ENCODE assay signal across 21 cellular contexts in genomic region chr10:114301951-114302710, GRCh38.
A peak's percentile ranks its signal among the peaks of the same experiment; 100 is the strongest.
DNase-seq lines count a peak whose midpoint lies in the region; ATAC-seq, FAIRE-seq and TF ChIP-seq lines count a peak whose summit lies in the region.
"Had no signal": no experiment of that assay in that cellular context is flagged by ENCODE, and none has a peak within 500 bp of the region (broad histone marks: within the 10 kb centered on the region; RNA-seq: fewer than 3 reads in every experiment).

No MANE protein-coding gene starts in this region.

- no peak overlapping the region for H3K4me3 Mint-ChIP-seq in stimulated activated naive CD8-positive, alpha-beta T cell treated with anti-CD3 and anti-CD28 coated beads, Interleukin-15, amount 100 ng/mL, for 72 hours
- H3K4me3 Mint-ChIP-seq in neural crest cell, result no peak overlapping the region
- H3K4me3 Mint-ChIP-seq: activated naive CD4-positive, alpha-beta T cell treated with anti-CD3 and anti-CD28 coated beads, Interleukin-2, amount 50 U/mL, for 24 hours; CD4-positive, CD25-positive, alpha-beta regulatory T cell; T-cell had no signal

- no peaks in the 10 kb centered on the region for H3K27me3 ChIP-seq in esophagus squamous epithelium
- H3K27me3 ChIP-seq in transverse colon, result no peaks in the 10 kb centered on the region
- H3K27me3 ChIP-seq: body of pancreas, dorsolateral prefrontal cortex had no signal

- TF ChIP-seq CTCF in esophagus squamous epithelium (IDR thresholded peaks at IDR 0.05) (no peak), neural crest cell (conservative IDR thresholded peaks at IDR 0.05) (no peak), transverse colon (IDR thresholded peaks at IDR 0.05) (no peak)

- H3K4me1 ChIP-seq in esophagus squamous epithelium, result peaks cover 7 to 38% (median 8%) of the 10 kb centered on the region in 3 donors
- H3K4me1 ChIP-seq in transverse colon, result peaks cover 3 to 11% (median 8%) of the 10 kb centered on the region in 4 donors

- intact Hi-C loops in esophagus squamous epithelium (cut with DNase I), result loop anchor here (10.0 kb wide), 1 partner anchor 133 kb away; no protein-coding TSS in a partner anchor
- intact Hi-C loops in transverse colon (cut with DNase I; ENCODE audit: low total_unique reads), result loop anchor here (5.0 kb wide), 1 partner anchor 135 kb away; no protein-coding TSS in a partner anchor

- H3K4me1 Mint-ChIP-seq in stimulated activated naive CD8-positive, alpha-beta T cell treated with anti-CD3 and anti-CD28 coated beads, Interleukin-15, amount 100 ng/mL, for 72 hours, result peaks cover 20% of the 10 kb centered on the region
- peaks cover 14% of the 10 kb centered on the region for H3K4me1 Mint-ChIP-seq in neural crest cell

- TF ChIP-seq POLR2A in esophagus squamous epithelium (IDR thresholded peaks at IDR 0.05) (no peak), transverse colon (IDR thresholded peaks at IDR 0.05) (no peak)

- no peak for FAIRE-seq in urothelium cell line (lab: Jason Lieb, UNC)

- H3K27ac Mint-ChIP-seq in stimulated activated naive CD8-positive, alpha-beta T cell treated with anti-CD3 and anti-CD28 coated beads, Interleukin-15, amount 100 ng/mL, for 72 hours, result peak overlapping the region; percentile 12 to 82
- peak overlapping the region; percentile 76 for H3K27ac Mint-ChIP-seq in neural crest cell (ENCODE audit: unreplicated experiment)
- H3K27ac Mint-ChIP-seq: activated naive CD4-positive, alpha-beta T cell treated with anti-CD3 and anti-CD28 coated beads, Interleukin-2, amount 50 U/mL, for 24 hours; T-cell had no signal

- no peak for DNase-seq in stimulated activated naive CD8-positive, alpha-beta T cell treated with anti-CD3 and anti-CD28 coated beads, Interleukin-15, amount 100 ng/mL, for 72 hours
- no peak for DNase-seq in stimulated activated naive CD8-positive, alpha-beta T cell treated with anti-CD3 and anti-CD28 coated beads, Interleukin-15, Interleukin-2, amounts not matched to agents 100 U/mL and 50 U/mL, for 24 hours
- no peak for DNase-seq in esophagus squamous epithelium (lab: John Stamatoyannopoulos, UW)
- DNase-seq in neural crest cell (ENCODE audit: low read depth, low spot score), result no peak
- no peak for DNase-seq in transverse colon
- no peak for DNase-seq in NCI-H1092 treated with DMSO at 0.1 percent for 48 hours (lab: John Stamatoyannopoulos, UW)
- DNase-seq in urothelium cell line (ENCODE audit: low spot score), result no peak
- no peak for DNase-seq in stimulated activated CD4-positive, alpha-beta T cell treated with anti-CD3 and anti-CD28 coated beads, Interleukin-4, amount 100 ng/mL, for 1 hour
- DNase-seq: activated CD4-positive, alpha-beta T cell treated with anti-CD3 and anti-CD28 coated beads, Interleukin-2, amount 50 U/mL, for 4 hours; activated T-cell treated with anti-CD3 and anti-CD28 coated beads, Interleukin-2, amount 50 U/mL, for 1 hour; body of pancreas; CD4-positive, CD25-positive, alpha-beta regulatory T cell; erythroblast; mammary epithelial cell; naive thymus-derived CD8-positive, alpha-beta T cell; NCI-H146; NCI-H345; stimulated activated CD4-positive, alpha-beta T cell treated with anti-CD3 and anti-CD28 coated beads, Interleukin-12 subunit alpha, Interleukin-12 subunit beta, amount 100 ng/mL, for 4 hours; T-cell had no signal

- no peak for ATAC-seq in stimulated activated naive CD8-positive, alpha-beta T cell treated with anti-CD3 and anti-CD28 coated beads, Interleukin-15, amount 100 ng/mL, for 72 hours
- ATAC-seq in stimulated activated naive CD8-positive, alpha-beta T cell treated with anti-CD3 and anti-CD28 coated beads, Interleukin-15, Interleukin-2, amounts not matched to agents 100 U/mL and 50 U/mL, for 24 hours, result no peak
- ATAC-seq: body of pancreas; naive thymus-derived CD8-positive, alpha-beta T cell; T-cell had no signal

- peaks cover 17% of the 10 kb centered on the region for H3K36me3 Mint-ChIP-seq in neural crest cell (ENCODE audit: low read depth)

- no peaks in the 10 kb centered on the region for H3K27me3 Mint-ChIP-seq in stimulated activated naive CD8-positive, alpha-beta T cell treated with anti-CD3 and anti-CD28 coated beads, Interleukin-15, amount 100 ng/mL, for 72 hours
- peaks cover 2% of the 10 kb centered on the region for H3K27me3 Mint-ChIP-seq in neural crest cell (ENCODE audit: low read depth)
- H3K27me3 Mint-ChIP-seq: activated naive CD4-positive, alpha-beta T cell treated with anti-CD3 and anti-CD28 coated beads, Interleukin-2, amount 50 U/mL, for 24 hours; CD4-positive, CD25-positive, alpha-beta regulatory T cell; naive thymus-derived CD8-positive, alpha-beta T cell; T-cell had no signal

- H3K27ac ChIP-seq in esophagus squamous epithelium, result peak overlapping the region in 3 of 4 donors; percentile 9 to 36 (median 26)
- H3K27ac ChIP-seq in transverse colon, result no peak overlapping the region
- H3K27ac ChIP-seq: body of pancreas had no signal

- H3K9me3 ChIP-seq in esophagus squamous epithelium (peaks cover 0 to 3% (median 0%) of the 10 kb centered on the region in 3 donors), transverse colon (no peaks in the 10 kb centered on the region)
- H3K9me3 ChIP-seq: body of pancreas had no signal

- in situ Hi-C loops in transverse colon (cut with MboI; ENCODE audit: low pct_ligation_motif_present in 1 of 4, low pct_unique_long_range_greater_than_20kb in 1 of 4, low sequenced_read_pairs in 3 of 4), result loop anchor here in 3 of 4 donors (25.0 kb wide), 2 partner anchors 135 to 485 kb away; no protein-coding TSS in a partner anchor

- TF ChIP-seq EP300 in transverse colon (IDR thresholded peaks at IDR 0.05; ENCODE audit: low read depth), result no peak

- H3K4me3 ChIP-seq in esophagus squamous epithelium, result no peak overlapping the region
- H3K4me3 ChIP-seq in transverse colon, result no peak overlapping the region
- H3K4me3 ChIP-seq: body of pancreas had no signal

- peaks cover 0 to 2% of the 10 kb centered on the region in 2 donors for H3K9me3 Mint-ChIP-seq in stimulated activated naive CD8-positive, alpha-beta T cell treated with anti-CD3 and anti-CD28 coated beads, Interleukin-15, amount 100 ng/mL, for 72 hours
- H3K9me3 Mint-ChIP-seq in neural crest cell, result no peaks in the 10 kb centered on the region
- H3K9me3 Mint-ChIP-seq: activated naive CD4-positive, alpha-beta T cell treated with anti-CD3 and anti-CD28 coated beads, Interleukin-2, amount 50 U/mL, for 24 hours; T-cell had no signal

- WGBS in esophagus squamous epithelium, 2 donors, result 42 to 46% methylated on average over 3 to 8 of the region's 14 CpGs
- WGBS in transverse colon (ENCODE audit: low coverage in 1 of 2), 2 donors, result 40 to 78% methylated on average over 1 to 14 of the region's 14 CpGs

- H3K36me3 ChIP-seq in esophagus squamous epithelium (peaks cover 0 to 48% (median 6%) of the 10 kb centered on the region in 3 donors), transverse colon (peaks cover 0 to 7% (median 1%) of the 10 kb centered on the region in 4 donors)

Comparison
In these comparisons a context has a peak if more than half of its experiments do, and no peak if none do; other contexts are left out.
1. H3K27ac ChIP-seq: peak in esophagus squamous epithelium (3 of 4); none in transverse colon (0 of 4).